In the genomic region with DNA sequence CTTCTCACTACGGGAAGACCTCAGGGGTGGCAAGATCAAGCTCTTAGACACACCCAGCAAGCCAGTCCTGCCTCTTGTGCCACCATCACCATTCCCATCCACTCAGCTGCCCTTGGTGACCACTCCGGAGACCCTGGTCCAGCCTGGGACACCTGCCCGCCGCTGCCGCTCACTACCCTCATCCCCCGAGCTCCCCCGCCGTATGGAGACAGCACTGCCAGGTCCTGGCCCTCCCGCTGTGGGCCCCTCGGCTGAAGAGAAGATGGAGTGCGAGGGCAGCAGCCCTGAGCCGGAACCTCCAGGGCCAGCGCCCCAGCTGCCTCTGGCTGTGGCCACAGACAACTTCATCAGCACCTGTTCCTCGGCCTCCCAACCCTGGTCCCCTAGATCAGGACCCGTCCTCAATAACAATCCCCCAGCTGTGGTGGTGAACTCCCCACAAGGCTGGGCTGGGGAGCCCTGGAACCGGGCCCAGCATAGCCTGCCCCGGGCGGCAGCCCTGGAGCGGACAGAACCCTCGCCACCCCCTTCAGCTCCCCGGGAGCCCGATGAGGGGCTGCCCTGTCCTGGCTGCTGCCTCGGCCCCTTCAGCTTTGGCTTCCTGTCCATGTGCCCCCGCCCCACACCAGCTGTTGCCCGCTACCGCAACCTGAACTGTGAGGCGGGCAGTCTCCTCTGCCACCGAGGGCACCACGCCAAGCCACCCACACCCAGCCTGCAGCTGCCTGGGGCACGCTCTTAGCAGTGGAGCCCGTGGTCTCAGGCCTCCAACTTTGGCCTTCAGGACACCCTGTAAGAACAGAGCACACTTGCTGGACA, we compare ENCODE assay signal across 19 cellular contexts. TPM values are rescaled to one million over a fixed set of nuclear protein-coding genes. Genes with fewer than 3 reads are reported as not detected.
"Had no signal": no experiment of that assay in that cellular context is flagged by ENCODE, and none has a peak within 500 bp of the region (broad histone marks: within the 10 kb centered on the region; RNA-seq: fewer than 3 reads in every experiment).

No MANE protein-coding gene starts in this region.

- H3K27me3 Mint-ChIP-seq: activated CD4-positive, alpha-beta T cell treated with anti-CD3 and anti-CD28 coated beads for 36 hours; activated naive CD8-positive, alpha-beta T cell treated with anti-CD3 and anti-CD28 coated beads, Interleukin-2, amount 10 ng/mL, durations not matched to agents 7 days and 5 days had no signal

- ATAC-seq: activated CD4-positive, alpha-beta T cell treated with anti-CD3 and anti-CD28 coated beads for 36 hours; activated T-cell treated with anti-CD3 and anti-CD28 coated beads, Interleukin-2, amount 50 U/mL, for 72 hours; pancreas; stimulated activated naive CD8-positive, alpha-beta T cell treated with anti-CD3 and anti-CD28 coated beads, Interleukin-15, Interleukin-2, amounts not matched to agents 100 U/mL and 50 U/mL, for 24 hours had no signal

- H3K4me3 ChIP-seq: left ventricle myocardium inferior, pancreas, testis had no signal

- DNase-seq: activated CD4-positive, alpha-beta memory T cell treated with anti-CD3 and anti-CD28 coated beads, Interleukin-2, amount 10 ng/mL, durations not matched to agents 7 days and 5 days; activated CD4-positive, alpha-beta T cell treated with anti-CD3 and anti-CD28 coated beads for 36 hours; activated gamma-delta T cell treated with Interleukin-2 at 50 U/mL for 16 hours; activated naive CD8-positive, alpha-beta T cell treated with anti-CD3 and anti-CD28 coated beads, Interleukin-2, amount 10 ng/mL, durations not matched to agents 7 days and 5 days; activated T-cell treated with anti-CD3 and anti-CD28 coated beads, Interleukin-2, amount 50 U/mL, for 72 hours; anterior cingulate cortex; foreskin melanocyte; left ventricle myocardium inferior; mesenchymal stem cell; stimulated activated CD4-positive, alpha-beta T cell treated with anti-CD3 and anti-CD28 coated beads, Interleukin-2, amount 100 ng/mL, for 24 hours; stimulated activated naive CD8-positive, alpha-beta T cell treated with anti-CD3 and anti-CD28 coated beads, Interleukin-15, Interleukin-2, amounts not matched to agents 100 U/mL and 50 U/mL, for 24 hours; T-helper 1 cell; testis had no signal

- H3K9me3 Mint-ChIP-seq: activated CD4-positive, alpha-beta memory T cell treated with anti-CD3 and anti-CD28 coated beads, Interleukin-2, amount 10 ng/mL, durations not matched to agents 7 days and 5 days; activated naive CD8-positive, alpha-beta T cell treated with anti-CD3 and anti-CD28 coated beads, Interleukin-2, amount 10 ng/mL, durations not matched to agents 7 days and 5 days; activated T-cell treated with anti-CD3 and anti-CD28 coated beads, Interleukin-2, amount 50 U/mL, for 72 hours; neural crest cell had no signal

- H3K4me3 Mint-ChIP-seq: activated CD4-positive, alpha-beta memory T cell treated with anti-CD3 and anti-CD28 coated beads, Interleukin-2, amount 10 ng/mL, durations not matched to agents 7 days and 5 days; activated CD4-positive, alpha-beta T cell treated with anti-CD3 and anti-CD28 coated beads for 36 hours; activated naive CD8-positive, alpha-beta T cell treated with anti-CD3 and anti-CD28 coated beads, Interleukin-2, amount 10 ng/mL, durations not matched to agents 7 days and 5 days; activated T-cell treated with anti-CD3 and anti-CD28 coated beads, Interleukin-2, amount 50 U/mL, for 72 hours; neural crest cell had no signal

- H3K27ac Mint-ChIP-seq: activated CD4-positive, alpha-beta memory T cell treated with anti-CD3 and anti-CD28 coated beads, Interleukin-2, amount 10 ng/mL, durations not matched to agents 7 days and 5 days; activated CD4-positive, alpha-beta T cell treated with anti-CD3 and anti-CD28 coated beads for 36 hours; activated naive CD8-positive, alpha-beta T cell treated with anti-CD3 and anti-CD28 coated beads, Interleukin-2, amount 10 ng/mL, durations not matched to agents 7 days and 5 days; activated T-cell treated with anti-CD3 and anti-CD28 coated beads, Interleukin-2, amount 50 U/mL, for 72 hours had no signal

- H3K27ac ChIP-seq: left ventricle myocardium inferior, pancreas, testis, VCaP had no signal

RNA-seq across cellular contexts. Expression of a gene that starts 41.5 kb away (rescaled TPM):
- total RNA-seq: left ventricle myocardium inferior, renal cortical epithelial cell had no signal
- polyA plus RNA-seq: keratinocyte had no signal

RNA-seq across cellular contexts. Expression of a gene that starts 48.6 kb away (rescaled TPM):
- polyA plus RNA-seq: urinary bladder had no signal
